In genomic region chr1:13512472-13512871, GRCh38 we compare ENCODE assay signal across 1 cellular context.
TF ChIP-seq lines count a peak whose summit lies in the region.

No MANE protein-coding gene starts in this region.

TF ChIP-seq in SK-N-SH, 30 proteins besides CTCF, POLR2A, EP300 and RAD21 (continued from another document):
- TF ChIP-seq JUND (IDR thresholded peaks at IDR 0.05) (no peak), USF2 (IDR thresholded peaks at IDR 0.05; ENCODE audit: borderline replicate concordance, low read depth, low read length) (no peak), FOXM1 (IDR thresholded peaks at IDR 0.05; ENCODE audit: low read depth) (no peak), POLR2AphosphoS5 (IDR thresholded peaks at IDR 0.05; ENCODE audit: low read depth, low read length) (no peak), TAF1 (IDR thresholded peaks at IDR 0.05; ENCODE audit: borderline replicate concordance, low read depth, low read length) (no peak), RFX5 (IDR thresholded peaks at IDR 0.05; ENCODE audit: low read length) (no peak)
TF ChIP-seq in SK-N-SH: peak in this region for 0.
